ENCODE assay signal across 17 cellular contexts in the genomic region with DNA sequence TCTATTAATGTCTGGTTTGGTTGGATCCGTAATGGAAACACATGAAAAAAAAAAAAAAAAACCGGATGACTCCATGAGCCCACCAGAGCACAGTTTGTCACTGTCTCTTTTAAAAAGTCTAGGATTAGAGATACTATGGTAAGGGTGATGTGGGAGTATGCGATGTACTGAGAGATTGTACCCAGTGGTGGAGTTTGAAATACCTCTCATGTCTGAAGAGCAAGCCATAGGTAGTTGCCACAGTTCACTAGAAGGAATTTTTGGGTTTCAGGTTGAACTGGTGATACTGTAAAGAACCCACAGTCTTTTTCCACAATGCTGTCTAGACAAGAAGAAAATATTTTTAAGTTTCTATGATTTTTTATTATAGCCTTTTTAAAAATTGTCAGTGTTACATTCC.
"Had no signal": no experiment of that assay in that cellular context is flagged by ENCODE, and none has a peak within 500 bp of the region (broad histone marks: within the 10 kb centered on the region; RNA-seq: fewer than 3 reads in every experiment).

No MANE protein-coding gene starts in this region.

- H3K4me3 Mint-ChIP-seq: naive thymus-derived CD4-positive, alpha-beta T cell; stimulated activated naive B cell treated with anti-CD40 and anti-IgM and Interleukin-4, amounts not matched to agents 10 μg/mL and 1 μg/mL and 100 μg/mL, for 72 hours had no signal

- H3K27me3 ChIP-seq: esophagus squamous epithelium, hepatocyte, neutrophil, spleen, upper lobe of left lung, uterus had no signal

- H3K36me3 ChIP-seq: uterus had no signal

- DNase-seq: esophagus squamous epithelium; foreskin fibroblast; head of caudate nucleus; left colon; left ventricle myocardium superior; naive thymus-derived CD4-positive, alpha-beta T cell; spleen; stimulated activated CD4-positive, alpha-beta T cell treated with anti-CD3 and anti-CD28 coated beads, Interleukin-15, amount 100 ng/mL, for 24 hours; stimulated activated CD4-positive, alpha-beta T cell treated with anti-CD3 and anti-CD28 coated beads, Interleukin-1b, Interleukin-23, amount 100 ng/mL, for 48 hours; stimulated activated CD4-positive, alpha-beta T cell treated with anti-CD3 and anti-CD28 coated beads, Interleukin-4, amount 100 ng/mL, for 24 hours; stimulated activated naive B cell treated with anti-CD40 and anti-IgM and Interleukin-4, amounts not matched to agents 10 μg/mL and 1 μg/mL and 100 μg/mL, for 72 hours; upper lobe of left lung; uterus had no signal

- H3K27ac ChIP-seq: esophagus squamous epithelium, hepatocyte, neutrophil, spleen, upper lobe of left lung had no signal

- H3K9me3 ChIP-seq: esophagus squamous epithelium, neutrophil, upper lobe of left lung, uterus had no signal

- H3K4me3 ChIP-seq: esophagus squamous epithelium, hepatocyte, lung, spleen, upper lobe of left lung, uterus had no signal

- H3K9me3 Mint-ChIP-seq: stimulated activated naive B cell treated with anti-CD40 and anti-IgM and Interleukin-4, amounts not matched to agents 10 μg/mL and 1 μg/mL and 100 μg/mL, for 72 hours had no signal

- H3K27me3 Mint-ChIP-seq: naive thymus-derived CD4-positive, alpha-beta T cell; stimulated activated naive B cell treated with anti-CD40 and anti-IgM and Interleukin-4, amounts not matched to agents 10 μg/mL and 1 μg/mL and 100 μg/mL, for 72 hours had no signal

- ATAC-seq: left colon; left ventricle myocardium superior; naive thymus-derived CD4-positive, alpha-beta T cell; sciatic nerve; stimulated activated naive B cell treated with anti-CD40 and anti-IgM and Interleukin-4, amounts not matched to agents 10 μg/mL and 1 μg/mL and 100 μg/mL, for 72 hours had no signal
